Comparison of ENCODE assay signal across 1 cellular context in genomic region chr22:21641417-21641794, GRCh38.
TF ChIP-seq lines count a peak whose summit lies in the region.

No MANE protein-coding gene starts in this region.

TF ChIP-seq in H1, 55 proteins besides CTCF, POLR2A, EP300 and RAD21:
- no peak for TF ChIP-seq PHF8 (conservative IDR thresholded peaks at IDR 0.05; ENCODE audit: low read depth, low read length)
- no peak for TF ChIP-seq MAFK (IDR thresholded peaks at IDR 0.05; ENCODE audit: low read depth, low read length)
- TF ChIP-seq EGR1 (IDR thresholded peaks at IDR 0.05; ENCODE audit: borderline replicate concordance, low read depth, low read length): no peak
- TF ChIP-seq ATF2 (IDR thresholded peaks at IDR 0.05; ENCODE audit: low read length): no peak
- TF ChIP-seq CBX8 (IDR thresholded peaks at IDR 0.05; ENCODE audit: borderline replicate concordance, low read depth, low read length): no peak
- TF ChIP-seq JUN (IDR thresholded peaks at IDR 0.05; ENCODE audit: low read depth, low read length): no peak
- no peak for TF ChIP-seq GTF2F1 (IDR thresholded peaks at IDR 0.05; ENCODE audit: borderline replicate concordance, low read depth, low read length)
